ENCODE assay signal across 23 cellular contexts in the genomic region with DNA sequence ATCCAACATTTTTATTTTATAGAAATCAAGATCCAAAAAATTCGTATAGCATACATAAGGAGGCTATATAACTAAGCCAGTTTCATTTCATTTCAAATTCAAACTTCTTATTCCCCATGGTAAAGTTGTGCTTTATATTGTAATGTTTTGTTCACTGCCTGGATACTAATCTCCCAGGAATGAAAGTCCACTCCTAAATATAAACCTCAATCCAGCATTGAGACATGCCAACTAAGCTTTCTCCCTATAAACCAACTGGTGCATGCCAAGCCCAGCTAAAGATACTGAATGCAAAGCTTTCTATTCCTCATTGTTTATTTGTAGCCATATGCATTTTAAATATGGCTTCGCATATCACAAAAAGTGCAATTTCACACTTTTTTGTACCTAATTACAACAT.
"Had no signal": no experiment of that assay in that cellular context is flagged by ENCODE, and none has a peak within 500 bp of the region (broad histone marks: within the 10 kb centered on the region; RNA-seq: fewer than 3 reads in every experiment).

No MANE protein-coding gene starts in this region.

- H3K27ac Mint-ChIP-seq: activated T-cell treated with anti-CD3 and anti-CD28 coated beads, Interleukin-2, amount 50 U/mL, for 72 hours; effector memory CD8-positive, alpha-beta T cell; stimulated activated naive CD8-positive, alpha-beta T cell treated with anti-CD3 and anti-CD28 coated beads, Interleukin-15, Interleukin-2, amounts not matched to agents 100 ng/mL and 50 ng/mL, for 24 hours had no signal

- H3K4me1 ChIP-seq: left lung, suprapubic skin, uterus had no signal

- H3K27me3 ChIP-seq: ascending aorta, left lung, suprapubic skin, transverse colon, uterus had no signal

- H3K9me3 ChIP-seq: suprapubic skin, uterus had no signal

- H3K4me3 Mint-ChIP-seq: activated T-cell treated with anti-CD3 and anti-CD28 coated beads, Interleukin-2, amount 50 U/mL, for 72 hours; effector memory CD8-positive, alpha-beta T cell; stimulated activated naive CD8-positive, alpha-beta T cell treated with anti-CD3 and anti-CD28 coated beads, Interleukin-15, Interleukin-2, amounts not matched to agents 100 ng/mL and 50 ng/mL, for 24 hours had no signal

- H3K36me3 ChIP-seq: ascending aorta, left lung, suprapubic skin, transverse colon, uterus, WERI-Rb-1 had no signal

- H3K9me3 Mint-ChIP-seq: effector memory CD8-positive, alpha-beta T cell; stimulated activated naive CD8-positive, alpha-beta T cell treated with anti-CD3 and anti-CD28 coated beads, Interleukin-15, Interleukin-2, amounts not matched to agents 100 ng/mL and 50 ng/mL, for 24 hours had no signal

- H3K27ac ChIP-seq: ascending aorta, left lung, suprapubic skin, transverse colon, uterus, WERI-Rb-1 had no signal

- H3K4me3 ChIP-seq: ascending aorta, left lung, suprapubic skin, transverse colon, uterus had no signal

- ATAC-seq: activated T-cell treated with anti-CD3 and anti-CD28 coated beads, Interleukin-2, amount 50 U/mL, for 72 hours; effector memory CD8-positive, alpha-beta T cell; left lung had no signal

- DNase-seq: activated CD4-positive, alpha-beta T cell treated with anti-CD3 and anti-CD28 coated beads for 1 hour; activated CD4-positive, alpha-beta T cell treated with anti-CD3 and anti-CD28 coated beads, Interleukin-2, amount 50 U/mL, for 4 hours; activated effector memory CD4-positive, alpha-beta T cell treated with anti-CD3 and anti-CD28 coated beads, Interleukin-2, amount 50 U/mL, for 16 hours; activated naive CD4-positive, alpha-beta T cell treated with anti-CD3 and anti-CD28 coated beads, Interleukin-2, amount 50 U/mL, for 16 hours; activated T-cell treated with anti-CD3 and anti-CD28 coated beads, Interleukin-2, amount 50 U/mL, for 72 hours; effector memory CD8-positive, alpha-beta T cell; foreskin melanocyte; hypothalamus; kidney; left lung; mammary epithelial cell; midbrain; occipital lobe; posterior cingulate gyrus; retina; stimulated activated CD4-positive, alpha-beta T cell treated with anti-CD3 and anti-CD28 coated beads, Interleukin-2, amount 100 ng/mL, for 24 hours; T-helper 2 cell; transverse colon; uterus; WERI-Rb-1 had no signal
